ENCODE assay signal across 18 cellular contexts in the genomic region with DNA sequence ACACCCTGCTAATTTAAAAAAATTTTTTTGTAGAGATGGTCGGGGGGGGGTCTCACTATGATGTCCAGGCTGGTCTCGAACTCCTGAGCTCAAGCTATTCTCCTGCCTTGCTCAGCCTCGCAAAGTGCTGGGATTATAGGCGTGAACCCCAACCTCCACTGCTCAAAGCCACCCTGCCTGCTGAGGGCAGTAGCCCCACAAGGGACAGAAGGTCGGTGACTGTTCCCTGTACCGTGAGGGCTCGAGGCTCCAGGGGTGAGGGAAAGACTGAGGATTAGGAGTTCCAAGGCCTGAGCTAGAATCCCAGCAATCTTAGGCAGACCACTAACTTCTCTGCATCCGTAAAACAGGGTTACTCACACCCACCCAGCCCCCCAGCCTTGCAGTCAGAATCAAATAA. TPM values are rescaled to one million over a fixed set of nuclear protein-coding genes. Genes with fewer than 3 reads are reported as not detected.
"Had no signal": no experiment of that assay in that cellular context is flagged by ENCODE, and none has a peak within 500 bp of the region (broad histone marks: within the 10 kb centered on the region; RNA-seq: fewer than 3 reads in every experiment).

No MANE protein-coding gene starts in this region.

- H3K9me3 ChIP-seq: left ventricle myocardium inferior, psoas muscle, suprapubic skin, thoracic aorta, tibial artery, upper lobe of right lung had no signal

- H3K27me3 ChIP-seq: suprapubic skin had no signal

- H3K36me3 Mint-ChIP-seq: immature natural killer cell; natural killer cell treated with Interleukin-12 subunit alpha and Interleukin-12 subunit beta and Interleukin-15 and Interleukin-18, amount 100 ng/mL, for 72 hours; stimulated activated naive B cell treated with anti-CD40 and anti-IgM and Interleukin-4, amounts not matched to agents 10 μg/mL and 1 μg/mL and 100 μg/mL, for 72 hours had no signal

- H3K36me3 ChIP-seq: left ventricle myocardium inferior, suprapubic skin, thoracic aorta, tibial artery, upper lobe of right lung had no signal

- DNase-seq: immature natural killer cell; left ventricle myocardium inferior; naive B cell; psoas muscle; stimulated activated CD4-positive, alpha-beta T cell treated with anti-CD3 and anti-CD28 coated beads, Interleukin-12 subunit alpha, Interleukin-12 subunit beta, amount 100 ng/mL, for 4 hours; stimulated activated CD4-positive, alpha-beta T cell treated with anti-CD3 and anti-CD28 coated beads, Interleukin-4, amount 100 ng/mL, for 1 hour; stimulated activated naive B cell treated with anti-CD40 and anti-IgM and Interleukin-4, amounts not matched to agents 10 μg/mL and 1 μg/mL and 100 μg/mL, for 72 hours; tibial artery; trophoblast cell; upper lobe of right lung had no signal

- H3K9me3 Mint-ChIP-seq: immature natural killer cell; natural killer cell treated with Interleukin-12 subunit alpha and Interleukin-12 subunit beta and Interleukin-15 and Interleukin-18, amount 100 ng/mL, for 72 hours; stimulated activated naive B cell treated with anti-CD40 and anti-IgM and Interleukin-4, amounts not matched to agents 10 μg/mL and 1 μg/mL and 100 μg/mL, for 72 hours had no signal

- H3K4me3 Mint-ChIP-seq: immature natural killer cell; naive B cell; natural killer cell treated with Interleukin-12 subunit alpha and Interleukin-12 subunit beta and Interleukin-15 and Interleukin-18, amount 100 ng/mL, for 72 hours; stimulated activated naive B cell treated with anti-CD40 and anti-IgM and Interleukin-4, amounts not matched to agents 10 μg/mL and 1 μg/mL and 100 μg/mL, for 72 hours had no signal

- H3K27ac Mint-ChIP-seq: immature natural killer cell; naive B cell; natural killer cell treated with Interleukin-12 subunit alpha and Interleukin-12 subunit beta and Interleukin-15 and Interleukin-18, amount 100 ng/mL, for 72 hours; stimulated activated naive B cell treated with anti-CD40 and anti-IgM and Interleukin-4, amounts not matched to agents 10 μg/mL and 1 μg/mL and 100 μg/mL, for 72 hours had no signal

- H3K4me1 ChIP-seq: parathyroid adenoma, psoas muscle, tibial artery, upper lobe of right lung had no signal

- H3K27ac ChIP-seq: left ventricle myocardium inferior, parathyroid adenoma, psoas muscle, skin epidermis, suprapubic skin, thoracic aorta, tibial artery, upper lobe of right lung had no signal

- H3K4me1 Mint-ChIP-seq: immature natural killer cell had no signal

- ATAC-seq: natural killer cell treated with Interleukin-12 subunit alpha and Interleukin-12 subunit beta and Interleukin-15 and Interleukin-18, amount 100 ng/mL, for 72 hours; psoas muscle; stimulated activated naive B cell treated with anti-CD40 and anti-IgM and Interleukin-4, amounts not matched to agents 10 μg/mL and 1 μg/mL and 100 μg/mL, for 72 hours; stimulated activated naive CD8-positive, alpha-beta T cell treated with anti-CD3 and anti-CD28 coated beads, Interleukin-15, Interleukin-2, amounts not matched to agents 100 U/mL and 50 U/mL, for 24 hours; upper lobe of right lung had no signal

- H3K4me3 ChIP-seq: left ventricle myocardium inferior, lung, psoas muscle, skin epidermis, suprapubic skin, thoracic aorta, tibial artery, upper lobe of right lung had no signal

RNA-seq across cellular contexts. Expression of gene CPNE5, which starts 51.1 kb away (rescaled TPM):
- total RNA-seq: osteocyte had no signal
